Comparison of ENCODE assay signal across 1 cellular context in the genomic region with DNA sequence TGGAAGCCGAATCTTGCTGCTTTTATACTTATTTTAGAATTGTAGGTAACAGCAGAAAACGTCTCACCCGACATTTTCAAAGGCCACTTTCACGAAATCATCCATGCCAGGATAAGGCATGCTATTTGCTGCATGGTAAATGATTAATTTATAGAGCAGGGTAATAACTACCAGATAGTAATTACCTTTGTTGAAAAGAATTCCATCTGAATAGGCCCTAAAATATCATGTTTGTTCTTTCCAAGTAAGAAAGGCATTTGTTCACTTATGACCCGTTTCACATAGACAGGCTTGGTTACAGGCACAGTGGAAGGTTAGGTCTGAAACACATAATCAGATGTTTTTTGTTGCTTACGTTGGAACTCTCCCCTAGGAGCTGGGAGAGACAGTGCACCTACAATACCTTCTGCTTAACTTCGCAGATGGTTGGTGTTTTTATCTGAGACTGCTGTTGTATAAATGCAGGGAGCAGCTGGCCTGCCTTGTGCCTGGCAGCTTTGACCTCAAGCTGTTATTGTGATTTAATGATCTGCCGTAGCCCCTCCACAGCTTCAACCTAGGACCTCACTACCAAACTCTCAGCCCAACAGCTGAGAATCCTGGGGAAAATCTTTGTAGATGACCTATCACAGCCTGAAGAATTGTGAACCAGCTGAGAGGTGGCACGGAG.
TF ChIP-seq lines count a peak whose summit lies in the region.

No MANE protein-coding gene starts in this region.

TF ChIP-seq in HepG2, 621 proteins besides CTCF, POLR2A, EP300 and RAD21:
- peak; percentile 25; the same call in 1 of the 2 replicates for TF ChIP-seq HNF1A (IDR thresholded peaks at IDR 0.05; ENCODE audit: low read depth)
- no peak for TF ChIP-seq HNF1A (CRISPR knock-in tag; IDR thresholded peaks at IDR 0.05; ENCODE audit: borderline replicate concordance)
- TF ChIP-seq ZFX (CRISPR knock-in tag; IDR thresholded peaks at IDR 0.05; ENCODE audit: low read depth): 0 out of 2 replicates have a peak, but pooled peaks have one; percentile 3
- 0 out of 2 replicates have a peak, but pooled peaks have one; percentile 9 for TF ChIP-seq SAP130 (CRISPR knock-in tag; IDR thresholded peaks at IDR 0.05; ENCODE audit: low read depth)
- TF ChIP-seq, protein P1, sequence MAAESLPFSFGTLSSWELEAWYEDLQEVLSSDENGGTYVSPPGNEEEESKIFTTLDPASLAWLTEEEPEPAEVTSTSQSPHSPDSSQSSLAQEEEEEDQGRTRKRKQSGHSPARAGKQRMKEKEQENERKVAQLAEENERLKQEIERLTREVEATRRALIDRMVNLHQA (CRISPR knock-in tag; IDR thresholded peaks at IDR 0.05): no peak
- TF ChIP-seq ARID3A (IDR thresholded peaks at IDR 0.05; ENCODE audit: low read depth, low read length): 0 out of 2 replicates have a peak, but pooled peaks have one; percentile 42
